8 cellular contexts compared by ENCODE assay signal in the genomic region with DNA sequence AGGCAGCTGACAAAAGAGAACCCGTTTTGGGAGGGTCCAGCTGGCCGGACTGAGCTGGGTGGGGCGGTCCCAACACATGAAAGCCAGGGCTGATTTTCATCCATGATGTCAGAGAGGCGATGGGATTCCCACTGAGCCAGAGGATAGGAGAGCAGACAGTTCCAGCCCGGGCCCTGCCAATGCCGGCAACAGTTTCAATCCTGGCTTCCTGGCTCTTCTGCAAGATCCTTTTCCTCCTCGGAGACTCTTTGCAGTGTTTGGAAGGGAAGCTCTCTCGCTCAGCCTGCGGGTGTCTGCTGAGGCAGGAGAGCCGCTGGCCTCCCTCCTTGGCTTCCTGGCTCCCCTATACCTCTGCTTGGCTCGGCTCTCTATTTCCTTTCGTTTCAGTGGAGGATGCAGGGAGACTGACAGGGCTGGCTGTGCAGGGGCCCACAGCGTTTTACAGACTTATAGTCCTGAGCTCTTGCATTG.
DNase-seq lines count a peak whose midpoint lies in the region; ATAC-seq and TF ChIP-seq lines count a peak whose summit lies in the region.

No MANE protein-coding gene starts in this region.

- DNase-seq in HFFc6 (peak; percentile 38), cardiac fibroblast (ENCODE audit: low read depth in 2 of 2) (peak; percentile 48 to 68), left colon (peak; percentile 77 to 82), spleen (no peak), SK-N-DZ (ENCODE audit: low spot score) (no peak)
- no peak for DNase-seq in stimulated activated naive B cell treated with anti-CD40 and anti-IgM and Interleukin-4, amounts not matched to agents 10 μg/mL and 1 μg/mL and 100 μg/mL, for 72 hours

- 13 to 21% (median 18%) methylated on average over 13 of the region's 13 CpGs for WGBS in spleen, 5 donors

- H3K4me1 ChIP-seq in subcutaneous abdominal adipose tissue (ENCODE audit: control insufficient read depth in 5 of 5, insufficient read depth in 5 of 5, low read length in 5 of 5) (peaks cover 11 to 23% (median 18%) of the 10 kb centered on the region in 5 donors), spleen (peaks cover 0 to 8% (median 0%) of the 10 kb centered on the region in 6 donors)

- no peaks in the 10 kb centered on the region for H3K36me3 ChIP-seq in subcutaneous abdominal adipose tissue (ENCODE audit: control insufficient read depth in 5 of 5, insufficient read depth in 5 of 5, low read length in 5 of 5)
- H3K36me3 ChIP-seq in spleen = no peaks in the 10 kb centered on the region

- H3K27ac ChIP-seq in subcutaneous abdominal adipose tissue (ENCODE audit: low read depth, low read length) (peak overlapping the region; percentile 86), spleen (peak overlapping the region in 4 of 8 donors; percentile 17 to 64 (median 20))

- H3K27ac Mint-ChIP-seq in HFFc6 = peak overlapping the region; percentile 93
- no peak overlapping the region for H3K27ac Mint-ChIP-seq in stimulated activated naive B cell treated with anti-CD40 and anti-IgM and Interleukin-4, amounts not matched to agents 10 μg/mL and 1 μg/mL and 100 μg/mL, for 72 hours

- H3K4me3 ChIP-seq in cardiac fibroblast (replicated peaks in 1 of 2; ENCODE audit: low read depth in 2 of 2, low read length in 2 of 2) (peak overlapping the region; percentile 31 to 46), subcutaneous abdominal adipose tissue (ENCODE audit: low read depth in 1 of 5, low read length in 5 of 5) (peak overlapping the region; percentile 50 to 80 (median 61)), spleen (peak overlapping the region in 3 of 8 donors; percentile 19 to 45 (median 24))

- H3K9ac ChIP-seq in subcutaneous abdominal adipose tissue (ENCODE audit: low read length in 5 of 5) = peak overlapping the region in 4 of 5 donors; percentile 13 to 68 (median 53)

- TF ChIP-seq CTCF in HFFc6 (IDR thresholded peaks at IDR 0.05) = no peak
- no peak for TF ChIP-seq CTCF in cardiac fibroblast (IDR thresholded peaks at IDR 0.05; ENCODE audit: low read depth, low read length)
- no peak for TF ChIP-seq CTCF in spleen (IDR thresholded peaks at IDR 0.05 in 8 of 11, conservative IDR thresholded peaks at IDR 0.05 in 3 of 11)

- ATAC-seq in left colon (peak; percentile 77), GM18873 (IDR thresholded peaks at IDR 0.05; ENCODE audit: low FRiP score, unreplicated experiment) (no peak)
- no peak for ATAC-seq in stimulated activated naive B cell treated with anti-CD40 and anti-IgM and Interleukin-4, amounts not matched to agents 10 μg/mL and 1 μg/mL and 100 μg/mL, for 72 hours (replicated peaks)

- H3K9me3 Mint-ChIP-seq in HFFc6 = no peaks in the 10 kb centered on the region
- peaks cover 2 to 3% of the 10 kb centered on the region in 2 donors for H3K9me3 Mint-ChIP-seq in stimulated activated naive B cell treated with anti-CD40 and anti-IgM and Interleukin-4, amounts not matched to agents 10 μg/mL and 1 μg/mL and 100 μg/mL, for 72 hours

- H3K9me3 ChIP-seq in subcutaneous abdominal adipose tissue (ENCODE audit: control insufficient read depth in 5 of 5, low read length in 5 of 5) (no peaks in the 10 kb centered on the region), spleen (peaks cover 0 to 19% (median 2%) of the 10 kb centered on the region in 8 donors)

- intact Hi-C loops in left colon (cut with DNase I, micrococcal nuclease) = no loop called here
- intact Hi-C loops in spleen (cut with DNase I; ENCODE audit: low total_unique reads) = no loop called here

- H3K27me3 ChIP-seq in subcutaneous abdominal adipose tissue (ENCODE audit: control insufficient read depth in 5 of 5, insufficient read depth in 4 of 5, low read length in 5 of 5) = no peaks in the 10 kb centered on the region
- H3K27me3 ChIP-seq in spleen (replicated peaks in 1 of 7) = no peaks in the 10 kb centered on the region

- no peak for TF ChIP-seq POLR2A in spleen (IDR thresholded peaks at IDR 0.05)

- H3K4me3 Mint-ChIP-seq in HFFc6 = peak overlapping the region; percentile 93
- H3K4me3 Mint-ChIP-seq in stimulated activated naive B cell treated with anti-CD40 and anti-IgM and Interleukin-4, amounts not matched to agents 10 μg/mL and 1 μg/mL and 100 μg/mL, for 72 hours = no peak overlapping the region

- H3K4me1 Mint-ChIP-seq in HFFc6 (ENCODE audit: low read depth) = peaks cover 25% of the 10 kb centered on the region
- no peaks in the 10 kb centered on the region for H3K4me1 Mint-ChIP-seq in stimulated activated naive B cell treated with anti-CD40 and anti-IgM and Interleukin-4, amounts not matched to agents 10 μg/mL and 1 μg/mL and 100 μg/mL, for 72 hours

- H3K36me3 Mint-ChIP-seq in HFFc6 (ENCODE audit: low read depth) = no peaks in the 10 kb centered on the region
- no peaks in the 10 kb centered on the region for H3K36me3 Mint-ChIP-seq in stimulated activated naive B cell treated with anti-CD40 and anti-IgM and Interleukin-4, amounts not matched to agents 10 μg/mL and 1 μg/mL and 100 μg/mL, for 72 hours

- peaks cover 4% of the 10 kb centered on the region for H3K27me3 Mint-ChIP-seq in HFFc6 (ENCODE audit: insufficient read depth)
- H3K27me3 Mint-ChIP-seq in stimulated activated naive B cell treated with anti-CD40 and anti-IgM and Interleukin-4, amounts not matched to agents 10 μg/mL and 1 μg/mL and 100 μg/mL, for 72 hours = no peaks in the 10 kb centered on the region

Comparison
In these comparisons a context has a peak if more than half of its experiments do, and no peak if none do; other contexts are left out.
1. DNase-seq: peak in HFFc6 (single experiment), cardiac fibroblast (2 of 2) and left colon (2 of 2); none in stimulated activated naive B cell treated with anti-CD40 and anti-IgM and Interleukin-4, amounts not matched to agents 10 μg/mL and 1 μg/mL and 100 μg/mL, for 72 hours (single experiment), spleen (single experiment) and SK-N-DZ (single experiment).